17 cellular contexts compared by ENCODE assay signal in the genomic region with DNA sequence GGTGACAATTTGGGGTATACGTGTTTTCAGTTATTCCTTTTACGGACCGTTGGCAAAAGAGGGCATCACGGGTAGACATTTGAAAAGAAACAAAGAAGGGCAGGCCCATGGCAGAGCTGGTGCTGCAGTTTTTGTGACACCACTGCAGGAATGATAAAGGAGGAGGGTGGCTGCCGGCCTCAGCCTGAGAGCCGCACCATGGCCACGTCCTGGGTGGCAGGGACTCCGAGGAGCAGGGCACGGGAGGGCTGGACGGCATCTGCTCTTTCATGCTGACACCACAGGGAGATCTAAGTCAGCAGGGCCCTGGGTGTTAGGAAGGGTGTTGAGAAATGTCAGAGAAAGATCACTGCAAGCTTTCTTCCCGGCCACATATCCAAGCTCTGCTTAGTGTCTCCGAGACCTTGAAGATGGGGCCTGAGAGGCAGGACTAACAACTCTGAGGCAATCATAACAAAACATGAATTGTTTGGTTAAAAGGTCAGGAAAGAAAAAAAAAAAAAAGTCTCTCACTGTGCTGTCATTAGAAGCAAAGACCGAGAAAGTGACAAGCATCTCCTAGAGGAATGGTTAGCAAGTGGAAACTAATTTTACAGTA. TPM values are rescaled to one million over a fixed set of nuclear protein-coding genes. Genes with fewer than 3 reads are reported as not detected.
DNase-seq lines count a peak whose midpoint lies in the region; ATAC-seq and TF ChIP-seq lines count a peak whose summit lies in the region.
"Had no signal": no experiment of that assay in that cellular context is flagged by ENCODE, and none has a peak within 500 bp of the region (broad histone marks: within the 10 kb centered on the region; RNA-seq: fewer than 3 reads in every experiment).

No MANE protein-coding gene starts in this region.

- peaks cover 3 to 10% of the 10 kb centered on the region in 2 experiments for H3K36me3 ChIP-seq in mesenchymal stem cell (ENCODE audit: control insufficient read depth in 1 of 2, insufficient read depth in 2 of 2, low read depth in 1 of 2, low read length in 2 of 2)
- H3K36me3 ChIP-seq in MM.1S (replicated peaks; ENCODE audit: insufficient read depth, low read length) = no peaks in the 10 kb centered on the region
- H3K36me3 ChIP-seq: HAP-1 had no signal

- H4K20me1 ChIP-seq in MM.1S (ENCODE audit: insufficient read depth, low read length) = no peaks in the 10 kb centered on the region

- 70% methylated on average over 12 of the region's 13 CpGs for WGBS in mesenchymal stem cell

- H3K4me3 ChIP-seq in fibroblast of villous mesenchyme (ENCODE audit: low read depth, low read length) (no peak overlapping the region), mesenchymal stem cell (ENCODE audit: insufficient read depth in 1 of 2, low read depth in 1 of 2, low read length in 2 of 2) (peak overlapping the region in 1 of 2 experiments; percentile 7), MM.1S (ENCODE audit: low read length) (no peak overlapping the region)
- H3K4me3 ChIP-seq: HAP-1 had no signal

- in situ Hi-C loops in SK-MEL-5 (cut with HindIII; ENCODE audit: low pct_unique_long_range_greater_than_20kb, low sequenced_read_pairs) = no loop called here

- no peak overlapping the region for H3K23ac ChIP-seq in mesenchymal stem cell (ENCODE audit: low read length in 2 of 2)

- H3K9me2 ChIP-seq in MM.1S (replicated peaks; ENCODE audit: insufficient read depth, low read length) = no peaks in the 10 kb centered on the region

- H3K79me1 ChIP-seq in mesenchymal stem cell (replicated peaks; ENCODE audit: low read length, poor library complexity, severe bottlenecking) = peaks cover 29% of the 10 kb centered on the region

- H2BK120ac ChIP-seq in mesenchymal stem cell (ENCODE audit: low read depth, low read length) = no peak overlapping the region

- no peaks in the 10 kb centered on the region for H3F3A ChIP-seq in MM.1S (ENCODE audit: insufficient read depth, low read length)

- H3K9me3 ChIP-seq in mesenchymal stem cell (ENCODE audit: control insufficient read depth, low read length) (no peaks in the 10 kb centered on the region), MM.1S (replicated peaks; ENCODE audit: insufficient read depth, low read length) (no peaks in the 10 kb centered on the region)
- H3K9me3 ChIP-seq: Caco-2, HAP-1 had no signal

- no peak overlapping the region for H3K4ac ChIP-seq in mesenchymal stem cell (ENCODE audit: low read depth in 1 of 2, low read length in 2 of 2)

- no peaks in the 10 kb centered on the region for H3K27me3 ChIP-seq in mesenchymal stem cell (ENCODE audit: control insufficient read depth in 1 of 2, insufficient read depth in 1 of 2, low read length in 2 of 2)
- H3K27me3 ChIP-seq in MM.1S (replicated peaks; ENCODE audit: insufficient read depth, low read length) = no peaks in the 10 kb centered on the region

- peak overlapping the region in 1 of 2 experiments; percentile 46 for H3K18ac ChIP-seq in mesenchymal stem cell (ENCODE audit: low read depth in 1 of 2, low read length in 2 of 2)

- no peaks in the 10 kb centered on the region for H3K79me2 ChIP-seq in MM.1S (ENCODE audit: low read length)

- no peak overlapping the region for H3K27ac ChIP-seq in mesenchymal stem cell (ENCODE audit: low read length, poor library complexity, severe bottlenecking)
- no peak overlapping the region for H3K27ac ChIP-seq in MM.1S (ENCODE audit: low read length)

- H3K4me1 ChIP-seq in mesenchymal stem cell (ENCODE audit: control insufficient read depth, insufficient read depth, low read depth, low read length) = peaks cover 3% of the 10 kb centered on the region
- H3K4me1 ChIP-seq in MM.1S (ENCODE audit: low read length) = no peaks in the 10 kb centered on the region
- H3K4me1 ChIP-seq: Caco-2 had no signal

- no peak overlapping the region for H4K91ac ChIP-seq in mesenchymal stem cell (ENCODE audit: low read length)

- DNase-seq in COLO829 (ENCODE audit: low spot score) = peak; percentile 10
- DNase-seq in SK-MEL-5 (ENCODE audit: low read depth, low spot score) = peak; percentile 64
- DNase-seq in fibroblast of villous mesenchyme (ENCODE audit: low read depth) = peak; percentile 73
- DNase-seq in mesenchymal stem cell = peak; percentile 70
- no peak for DNase-seq in NCI-H82 treated with DMSO at 0.1 percent for 48 hours (lab: John Stamatoyannopoulos, UW; ENCODE audit: unreplicated experiment)
- no peak for DNase-seq in NCI-H510A treated with DMSO at 0.1 percent for 48 hours (lab: John Stamatoyannopoulos, UW)
- DNase-seq in MM.1S = no peak
- DNase-seq: C1 segment of cervical spinal cord; Caco-2; CD4-positive, alpha-beta memory T cell; DMS153; DND-41; GOT3; HFFc6 had no signal

- H3K9ac ChIP-seq in mesenchymal stem cell (ENCODE audit: low read length) = no peak overlapping the region
- H3K9ac ChIP-seq in MM.1S (ENCODE audit: low read length) = no peak overlapping the region

- H2BK12ac ChIP-seq in mesenchymal stem cell (ENCODE audit: low read length in 2 of 2) = peak overlapping the region in 1 of 2 experiments; percentile 21

- no peak overlapping the region for H2AK5ac ChIP-seq in mesenchymal stem cell (ENCODE audit: low read length, severe bottlenecking)

- no peak for TF ChIP-seq CTCF in fibroblast of villous mesenchyme (IDR thresholded peaks at IDR 0.05; ENCODE audit: insufficient read depth, low read depth, low read length)
- no peak for TF ChIP-seq CTCF in MM.1S (IDR thresholded peaks at IDR 0.05; ENCODE audit: low read length)

- H3K14ac ChIP-seq in mesenchymal stem cell (ENCODE audit: low read length in 2 of 2) = peak overlapping the region in 1 of 2 experiments; percentile 78

- no peak overlapping the region for H4K8ac ChIP-seq in mesenchymal stem cell (ENCODE audit: low read length)

- H2BK15ac ChIP-seq in mesenchymal stem cell (ENCODE audit: low read depth, poor library complexity, severe bottlenecking) = peak overlapping the region; percentile 4

- H2BK5ac ChIP-seq in mesenchymal stem cell (ENCODE audit: low read depth, low read length, poor library complexity, severe bottlenecking) = no peak overlapping the region

- H3K4me2 ChIP-seq in mesenchymal stem cell (ENCODE audit: low read length, poor library complexity, severe bottlenecking) (no peak overlapping the region), MM.1S (ENCODE audit: low read depth, low read length) (no peak overlapping the region)

- no peak overlapping the region for H2AFZ ChIP-seq in mesenchymal stem cell (ENCODE audit: low read depth, low read length)
- H2AFZ ChIP-seq in MM.1S (ENCODE audit: low read length) = no peak overlapping the region

- ATAC-seq in HG03108 (IDR thresholded peaks at IDR 0.05; ENCODE audit: unreplicated experiment) = no peak

RNA-seq across cellular contexts. Expression of a gene that starts 36.6 kb away (rescaled TPM):
- total RNA-seq in SK-MEL-5 (2014; rRNA removed; shearing (Covaris generic)) = not detected in 2 replicates
- polyA plus RNA-seq in SK-MEL-5 (2015; cell fraction: cytosol; rRNA removed) = not detected in 2 replicates
- not detected in 2 replicates for polyA plus RNA-seq in SK-MEL-5 (2015; cell fraction: nucleus; rRNA removed)
- under 0.01 TPM in 2 replicates for total RNA-seq in fibroblast of villous mesenchyme
- polyA plus RNA-seq in mesenchymal stem cell (2013, experiment 1 of 2) = 0.07 TPM
- polyA plus RNA-seq in mesenchymal stem cell (2013, experiment 2 of 2) = 0.12 TPM
- total RNA-seq: A673; Caco-2; CD4-positive, alpha-beta memory T cell had no signal
- polyA plus RNA-seq: CD4-positive, alpha-beta memory T cell had no signal

Comparison
In these comparisons a context has a peak if more than half of its experiments do, and no peak if none do; other contexts are left out.
1. DNase-seq: peak in COLO829 (single experiment), SK-MEL-5 (single experiment), fibroblast of villous mesenchyme (single experiment) and mesenchymal stem cell (single experiment); none in NCI-H82 treated with DMSO at 0.1 percent for 48 hours (single experiment), NCI-H510A treated with DMSO at 0.1 percent for 48 hours (single experiment) and MM.1S (single experiment).